In the genomic region with DNA sequence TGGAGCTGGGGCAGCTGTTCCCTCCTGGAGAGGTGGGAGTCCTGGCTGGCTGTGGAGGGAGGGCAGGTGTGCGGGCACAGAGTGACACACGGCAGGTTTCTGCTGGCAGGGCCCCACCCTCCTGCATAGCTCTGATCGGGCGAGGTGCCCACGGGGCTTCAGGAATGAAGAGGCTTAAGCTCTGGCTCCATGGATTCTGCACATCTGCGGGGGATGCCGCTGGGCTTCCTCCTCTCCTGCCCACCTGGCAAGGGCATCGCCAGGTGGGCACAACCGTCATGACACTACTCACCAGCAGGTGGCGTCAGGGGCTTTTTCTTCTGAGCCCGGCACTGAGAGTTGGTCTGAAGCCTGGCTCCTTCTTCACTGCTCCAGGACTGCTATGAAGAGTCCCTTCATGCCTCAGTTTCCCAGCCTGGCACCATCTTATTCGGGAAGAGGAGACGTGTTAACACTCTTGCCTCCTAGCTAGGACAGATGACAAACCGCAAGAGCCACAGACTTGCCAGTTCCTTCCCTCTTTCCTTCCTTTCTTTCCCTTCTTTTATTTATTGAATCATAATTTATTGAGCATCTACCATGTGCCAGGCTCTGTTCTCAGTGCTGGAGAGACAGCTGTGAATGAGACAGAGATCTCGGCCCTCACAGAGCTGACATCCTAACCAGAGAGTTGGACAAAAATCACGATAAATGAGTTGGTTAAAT, we compare ENCODE assay signal across 8 cellular contexts. TPM values are rescaled to one million over a fixed set of nuclear protein-coding genes. Genes with fewer than 3 reads are reported as not detected.
DNase-seq lines count a peak whose midpoint lies in the region; ATAC-seq and TF ChIP-seq lines count a peak whose summit lies in the region.

No MANE protein-coding gene starts in this region.

- peaks cover 10% of the 10 kb centered on the region for H3K27me3 Mint-ChIP-seq in activated naive CD8-positive, alpha-beta T cell treated with anti-CD3 and anti-CD28 coated beads for 36 hours

- no peak overlapping the region for H3K4me3 Mint-ChIP-seq in activated naive CD8-positive, alpha-beta T cell treated with anti-CD3 and anti-CD28 coated beads for 36 hours

- H3K9me3 Mint-ChIP-seq in activated naive CD8-positive, alpha-beta T cell treated with anti-CD3 and anti-CD28 coated beads for 36 hours: no peaks in the 10 kb centered on the region

- 11 to 27% (median 24%) methylated on average over 6 to 16 of the region's 16 CpGs for WGBS in spleen, 5 donors

- no peak overlapping the region for H3K27ac ChIP-seq in spleen

- ATAC-seq in left ventricle myocardium superior: peak; percentile 72
- no peak for ATAC-seq in HG02938 (IDR thresholded peaks at IDR 0.05; ENCODE audit: unreplicated experiment)
- ATAC-seq in GM19023 (IDR thresholded peaks at IDR 0.05; ENCODE audit: unreplicated experiment): no peak

- H3K27me3 ChIP-seq in spleen (replicated peaks in 1 of 7): peaks cover 0 to 51% (median 0%) of the 10 kb centered on the region in 7 donors

- no peak overlapping the region for H3K27ac Mint-ChIP-seq in activated naive CD8-positive, alpha-beta T cell treated with anti-CD3 and anti-CD28 coated beads for 36 hours

- H3K4me1 ChIP-seq in spleen: peaks cover 0 to 5% (median 0%) of the 10 kb centered on the region in 6 donors

- TF ChIP-seq CTCF in LNCAP (IDR thresholded peaks at IDR 0.05): peak; percentile 89
- TF ChIP-seq CTCF in spleen (IDR thresholded peaks at IDR 0.05 in 8 of 11, conservative IDR thresholded peaks at IDR 0.05 in 3 of 11): peak; percentile 59 to 89 (median 77)

- peak; percentile 84 for DNase-seq in D341Med (ENCODE audit: low spot score)
- peak; percentile 73 for DNase-seq in SW480 (ENCODE audit: low spot score)
- DNase-seq in activated naive CD8-positive, alpha-beta T cell treated with anti-CD3 and anti-CD28 coated beads for 36 hours: peak; percentile 69
- peak; percentile 71 for DNase-seq in left ventricle myocardium superior
- DNase-seq in spleen: peak; percentile 87

- no peak for TF ChIP-seq POLR2A in spleen (IDR thresholded peaks at IDR 0.05)

- H3K36me3 ChIP-seq in spleen: no peaks in the 10 kb centered on the region

- H3K4me1 Mint-ChIP-seq in activated naive CD8-positive, alpha-beta T cell treated with anti-CD3 and anti-CD28 coated beads for 36 hours: peaks cover 5% of the 10 kb centered on the region

- no peak overlapping the region for H3K4me3 ChIP-seq in spleen

- H3K9me3 ChIP-seq in spleen: no peaks in the 10 kb centered on the region

- no peaks in the 10 kb centered on the region for H3K36me3 Mint-ChIP-seq in activated naive CD8-positive, alpha-beta T cell treated with anti-CD3 and anti-CD28 coated beads for 36 hours

- intact Hi-C loops in left ventricle myocardium superior (cut with micrococcal nuclease) (loop anchor here (10.0 kb wide), 2 partner anchors 74 to 214 kb away; a partner anchor contains a TSS), spleen (cut with DNase I; ENCODE audit: low total_unique reads) (no loop called here)

RNA-seq across cellular contexts. Expression of a gene that starts 15.2 kb away (rescaled TPM):
- total RNA-seq in activated naive CD8-positive, alpha-beta T cell treated with anti-CD3 and anti-CD28 coated beads for 36 hours: 10 to 100 TPM; 13.2 to 16.2 TPM
- total RNA-seq in left ventricle myocardium superior (17.4 TPM), spleen (10 to 100 TPM in 6 of 7 donors, 1 to 10 TPM in 1; 9.5 to 27.8 (median 19.8) TPM)
- 10 to 100 TPM in 1 of 3 donors, 1 to 10 TPM in 2; 5.2 to 13.4 (median 7.7) TPM for polyA plus RNA-seq in spleen

RNA-seq across cellular contexts. Expression of a gene that starts 26.2 kb away (rescaled TPM):
- not detected for total RNA-seq in activated naive CD8-positive, alpha-beta T cell treated with anti-CD3 and anti-CD28 coated beads for 36 hours
- total RNA-seq in left ventricle myocardium superior (not detected), spleen (not detected)
- not detected for polyA plus RNA-seq in spleen
